In genomic region chr9:77743381-77743780, GRCh38 we compare ENCODE assay signal across 25 cellular contexts.
DNase-seq lines count a peak whose midpoint lies in the region; TF ChIP-seq lines count a peak whose summit lies in the region.
"Had no signal": no experiment of that assay in that cellular context is flagged by ENCODE, and none has a peak within 500 bp of the region (broad histone marks: within the 10 kb centered on the region; RNA-seq: fewer than 3 reads in every experiment).

No MANE protein-coding gene starts in this region.

- intact Hi-C loops in activated naive CD4-positive, alpha-beta T cell treated with anti-CD3 and anti-CD28 coated beads for 36 hours (cut with micrococcal nuclease): no loop called here

- no peak overlapping the region for H3K27ac Mint-ChIP-seq in activated naive CD4-positive, alpha-beta T cell treated with anti-CD3 and anti-CD28 coated beads for 36 hours
- H3K27ac Mint-ChIP-seq in endodermal cell: no peak overlapping the region
- H3K27ac Mint-ChIP-seq: CD8-positive, alpha-beta memory T cell; dendritic cell treated with granulocyte-macrophage colony-stimulating factor and Interleukin-4, amounts not matched to agents 40 ng/mL and 50 ng/mL, for 4 days; natural killer cell treated with Interleukin-12 subunit alpha and Interleukin-12 subunit beta and Interleukin-15 and Interleukin-18, amount 100 ng/mL, for 72 hours; T-helper 1 cell treated with Interleukin-12 subunit alpha and Interleukin-12 subunit beta and Interleukin-4 antibody, amounts not matched to agents 30 μg/mL and 1 μg/mL, for 36 hours; type B pancreatic cell had no signal

- TF ChIP-seq CTCF in astrocyte of the cerebellum (IDR thresholded peaks at IDR 0.05; ENCODE audit: low read depth, low read length, missing control alignments) (no peak), fibroblast of the aortic adventitia (IDR thresholded peaks at IDR 0.05; ENCODE audit: insufficient read depth, low read length) (no peak), endodermal cell (conservative IDR thresholded peaks at IDR 0.05) (no peak)

- H3K4me3 ChIP-seq in astrocyte of the cerebellum (ENCODE audit: low read depth, low read length) (no peak overlapping the region), fibroblast of the aortic adventitia (ENCODE audit: low read depth, low read length) (no peak overlapping the region), endodermal cell (ENCODE audit: low read length) (no peak overlapping the region)
- H3K4me3 ChIP-seq: cardiac muscle cell, heart left ventricle, lower lobe of right lung, pancreas, right atrium auricular region had no signal

- no peaks in the 10 kb centered on the region for H3K9me3 Mint-ChIP-seq in activated naive CD4-positive, alpha-beta T cell treated with anti-CD3 and anti-CD28 coated beads for 36 hours
- H3K9me3 Mint-ChIP-seq in endodermal cell: no peaks in the 10 kb centered on the region
- H3K9me3 Mint-ChIP-seq: CD8-positive, alpha-beta memory T cell; dendritic cell treated with granulocyte-macrophage colony-stimulating factor and Interleukin-4, amounts not matched to agents 40 ng/mL and 50 ng/mL, for 4 days; natural killer cell treated with Interleukin-12 subunit alpha and Interleukin-12 subunit beta and Interleukin-15 and Interleukin-18, amount 100 ng/mL, for 72 hours; T-helper 1 cell treated with Interleukin-12 subunit alpha and Interleukin-12 subunit beta and Interleukin-4 antibody, amounts not matched to agents 30 μg/mL and 1 μg/mL, for 36 hours; type B pancreatic cell had no signal

- in situ Hi-C loops in astrocyte of the cerebellum (cut with HindIII; ENCODE audit: low sequenced_read_pairs): no loop called here

- H3K9me3 ChIP-seq in endodermal cell (ENCODE audit: control insufficient read depth, low read length): no peaks in the 10 kb centered on the region
- H3K9me3 ChIP-seq: BE2C, lower lobe of right lung, pancreas, right atrium auricular region had no signal

- no CpG with 5 or more reads among the region's 1 CpG for WGBS in endodermal cell (ENCODE audit: insufficient coverage in 1 of 2, insufficient read length in 1 of 2), 2 experiments

- H3K9ac ChIP-seq in endodermal cell (ENCODE audit: extremely low read depth, low read length, poor library complexity, severe bottlenecking): no peak overlapping the region

- no peak overlapping the region for H3K4me3 Mint-ChIP-seq in activated naive CD4-positive, alpha-beta T cell treated with anti-CD3 and anti-CD28 coated beads for 36 hours
- no peak overlapping the region for H3K4me3 Mint-ChIP-seq in endodermal cell
- H3K4me3 Mint-ChIP-seq: CD8-positive, alpha-beta memory T cell; dendritic cell treated with granulocyte-macrophage colony-stimulating factor and Interleukin-4, amounts not matched to agents 40 ng/mL and 50 ng/mL, for 4 days; natural killer cell treated with Interleukin-12 subunit alpha and Interleukin-12 subunit beta and Interleukin-15 and Interleukin-18, amount 100 ng/mL, for 72 hours; T-helper 1 cell treated with Interleukin-12 subunit alpha and Interleukin-12 subunit beta and Interleukin-4 antibody, amounts not matched to agents 30 μg/mL and 1 μg/mL, for 36 hours; type B pancreatic cell had no signal

- no peak overlapping the region for H3K27ac ChIP-seq in endodermal cell (ENCODE audit: low read depth, low read length)
- H3K27ac ChIP-seq: cardiac muscle cell, lower lobe of right lung, pancreas, right atrium auricular region had no signal

- H3K27me3 Mint-ChIP-seq in activated naive CD4-positive, alpha-beta T cell treated with anti-CD3 and anti-CD28 coated beads for 36 hours (ENCODE audit: low read depth): no peaks in the 10 kb centered on the region
- H3K27me3 Mint-ChIP-seq in endodermal cell (ENCODE audit: insufficient read depth): no peaks in the 10 kb centered on the region
- H3K27me3 Mint-ChIP-seq: CD8-positive, alpha-beta memory T cell; dendritic cell treated with granulocyte-macrophage colony-stimulating factor and Interleukin-4, amounts not matched to agents 40 ng/mL and 50 ng/mL, for 4 days; natural killer cell treated with Interleukin-12 subunit alpha and Interleukin-12 subunit beta and Interleukin-15 and Interleukin-18, amount 100 ng/mL, for 72 hours; type B pancreatic cell had no signal

- CTCF ChIA-PET in activated naive CD4-positive, alpha-beta T cell treated with anti-CD3 and anti-CD28 coated beads for 36 hours (lab: Charles Lee): interaction anchor here (0.5 to 0.9 kb wide), 3 partner anchors 13 to 28 kb away, joined by 3 read pairs; no protein-coding TSS in a partner anchor

- DNase-seq in GM03348 (ENCODE audit: low spot score) (peak; percentile 62), astrocyte of the cerebellum (ENCODE audit: low read depth) (peak; percentile 28), fibroblast of the aortic adventitia (ENCODE audit: low read depth) (peak; percentile 84), NCI-H1694 (lab: John Stamatoyannopoulos, UW) (no peak), endodermal cell (no peak), NCI-H2227 treated with DMSO at 0.1 percent for 48 hours (lab: John Stamatoyannopoulos, UW) (no peak)
- DNase-seq in activated naive CD4-positive, alpha-beta T cell treated with anti-CD3 and anti-CD28 coated beads for 36 hours: no peak
- DNase-seq: activated CD4-positive, alpha-beta T cell treated with anti-CD3 and anti-CD28 coated beads, Interleukin-2, amount 50 U/mL, for 4 hours; activated naive CD4-positive, alpha-beta T cell treated with Interleukin-2 at 50 U/mL for 16 hours; amygdala; BE2C; CD8-positive, alpha-beta memory T cell; GDM1; heart left ventricle; lower lobe of right lung; NCI-H1436; NCI-H2107; pancreas; stimulated activated CD4-positive, alpha-beta T cell treated with anti-CD3 and anti-CD28 coated beads, Interleukin-4, amount 100 ng/mL, for 1 hour had no signal

- H3K36me3 ChIP-seq in endodermal cell (ENCODE audit: control insufficient read depth, insufficient read depth, low read length): no peaks in the 10 kb centered on the region
- H3K36me3 ChIP-seq: BE2C, cardiac muscle cell, heart left ventricle, lower lobe of right lung, pancreas, right atrium auricular region had no signal

- H3K36me3 Mint-ChIP-seq in activated naive CD4-positive, alpha-beta T cell treated with anti-CD3 and anti-CD28 coated beads for 36 hours (ENCODE audit: low read depth): peaks cover 2% of the 10 kb centered on the region
- no peaks in the 10 kb centered on the region for H3K36me3 Mint-ChIP-seq in endodermal cell (ENCODE audit: low read depth)
- H3K36me3 Mint-ChIP-seq: natural killer cell treated with Interleukin-12 subunit alpha and Interleukin-12 subunit beta and Interleukin-15 and Interleukin-18, amount 100 ng/mL, for 72 hours had no signal

- no peaks in the 10 kb centered on the region for H3K27me3 ChIP-seq in endodermal cell (ENCODE audit: control insufficient read depth, insufficient read depth, low read length, poor library complexity, severe bottlenecking)
- H3K27me3 ChIP-seq: BE2C, cardiac muscle cell, heart left ventricle, pancreas, right atrium auricular region had no signal

- H3K4me1 Mint-ChIP-seq in activated naive CD4-positive, alpha-beta T cell treated with anti-CD3 and anti-CD28 coated beads for 36 hours (ENCODE audit: low read depth): peaks cover 46% of the 10 kb centered on the region
- H3K4me1 Mint-ChIP-seq in endodermal cell: peaks cover 34% of the 10 kb centered on the region

- no peaks in the 10 kb centered on the region for H3K4me1 ChIP-seq in endodermal cell (ENCODE audit: control insufficient read depth, insufficient read depth, low read length)
- H3K4me1 ChIP-seq: pancreas, right atrium auricular region had no signal

Comparison
In these comparisons a context has a peak if more than half of its experiments do, and no peak if none do; other contexts are left out.
1. DNase-seq: peak in GM03348 (single experiment), astrocyte of the cerebellum (single experiment) and fibroblast of the aortic adventitia (single experiment); none in activated naive CD4-positive, alpha-beta T cell treated with anti-CD3 and anti-CD28 coated beads for 36 hours (single experiment), NCI-H1694 (single experiment), endodermal cell (single experiment) and NCI-H2227 treated with DMSO at 0.1 percent for 48 hours (single experiment).